ENCODE assay signal across 2 cellular contexts in genomic region chr1:16936580-16936979, GRCh38. TPM values are rescaled to one million over a fixed set of nuclear protein-coding genes. Genes with fewer than 3 reads are reported as not detected.
"Had no signal": no experiment of that assay in that cellular context is flagged by ENCODE, and none has a peak within 500 bp of the region (broad histone marks: within the 10 kb centered on the region; RNA-seq: fewer than 3 reads in every experiment).

No MANE protein-coding gene starts in this region.

RNA-seq across cellular contexts. Expression of gene RNU1-2, which starts 40.8 kb away (rescaled TPM):
- total RNA-seq: LHCN-M2 had no signal

RNA-seq across cellular contexts. Expression of gene MFAP2, which starts 43.8 kb away (rescaled TPM):
- total RNA-seq: OCI-LY7 had no signal
